ENCODE assay signal across 20 cellular contexts in the genomic region with DNA sequence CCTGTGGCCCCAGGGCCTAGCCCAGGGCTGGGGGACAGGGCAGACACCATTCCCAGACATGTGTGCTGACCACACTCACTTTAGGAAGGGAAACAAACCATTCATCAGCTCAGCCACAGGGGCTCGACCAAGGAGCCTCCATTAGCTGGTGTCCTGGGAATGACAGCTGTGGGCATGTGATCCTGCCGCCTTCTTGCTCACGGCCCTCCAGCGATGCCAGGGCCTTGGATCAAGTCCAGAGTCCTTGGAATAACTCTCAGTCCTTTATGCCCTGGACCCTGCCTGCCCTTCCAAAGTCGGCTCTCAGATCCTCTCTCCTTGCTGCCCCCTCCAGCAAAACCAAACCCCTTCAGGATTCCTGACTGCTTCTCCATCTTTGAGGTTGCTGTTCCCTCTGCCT.
"Had no signal": no experiment of that assay in that cellular context is flagged by ENCODE, and none has a peak within 500 bp of the region (broad histone marks: within the 10 kb centered on the region; RNA-seq: fewer than 3 reads in every experiment).

No MANE protein-coding gene starts in this region.

- H2AFZ ChIP-seq: parathyroid adenoma had no signal

- H3K27me3 ChIP-seq: colonic mucosa, esophagus muscularis mucosa, foreskin keratinocyte, left lung, sigmoid colon, spleen, testis, tibial artery, upper lobe of left lung had no signal

- H3K27ac ChIP-seq: colonic mucosa, esophagus muscularis mucosa, foreskin keratinocyte, left lung, lower lobe of right lung, parathyroid adenoma, sigmoid colon, skin epidermis, spleen, testis, tibial artery, upper lobe of left lung had no signal

- H3K36me3 ChIP-seq: colonic mucosa, lower lobe of right lung had no signal

- H3K9me3 ChIP-seq: colonic mucosa, esophagus muscularis mucosa, lower lobe of right lung, sigmoid colon, testis had no signal

- H3K4me3 ChIP-seq: colonic mucosa, esophagus muscularis mucosa, left lung, lower lobe of right lung, sigmoid colon, skin epidermis, spleen, testis, tibial artery, upper lobe of left lung had no signal

- DNase-seq: colonic mucosa; effector CD8-positive, alpha-beta T cell; endodermal cell; foreskin keratinocyte; glutamatergic neuron; left lung; naive B cell; sigmoid colon; spleen; stimulated activated CD4-positive, alpha-beta T cell treated with anti-CD3 and anti-CD28 coated beads, Interleukin-4, amount 100 ng/mL, for 4 hours; stimulated activated naive CD8-positive, alpha-beta T cell treated with anti-CD3 and anti-CD28 coated beads, Interleukin-15, Interleukin-2, amounts not matched to agents 100 U/mL and 50 U/mL, for 24 hours; testis; tibial artery; upper lobe of left lung had no signal

- H3K4me1 ChIP-seq: colonic mucosa, esophagus muscularis mucosa, foreskin keratinocyte, left lung, lower lobe of right lung, parathyroid adenoma, sigmoid colon, spleen, testis, tibial artery, upper lobe of left lung had no signal

- H3K9ac ChIP-seq: parathyroid adenoma had no signal

- ATAC-seq: foreskin keratinocyte; left lung; lower lobe of right lung; natural killer cell treated with Interleukin-12 subunit alpha and Interleukin-12 subunit beta and Interleukin-15 and Interleukin-18, amount 100 ng/mL, for 72 hours; stimulated activated memory B cell treated with anti-CD40 and anti-IgM and Interleukin-4, amounts not matched to agents 10 μg/mL and 1 μg/mL and 100 μg/mL, for 72 hours; stimulated activated naive CD8-positive, alpha-beta T cell treated with anti-CD3 and anti-CD28 coated beads, Interleukin-15, Interleukin-2, amounts not matched to agents 100 U/mL and 50 U/mL, for 24 hours had no signal
